In genomic region chr18:61719676-61720075, GRCh38 we compare ENCODE assay signal across 25 cellular contexts.
"Had no signal": no experiment of that assay in that cellular context is flagged by ENCODE, and none has a peak within 500 bp of the region (broad histone marks: within the 10 kb centered on the region; RNA-seq: fewer than 3 reads in every experiment).

No MANE protein-coding gene starts in this region.

- DNase-seq: colonic mucosa; effector memory CD4-positive, alpha-beta T cell; foreskin fibroblast; gastrocnemius medialis; heart left ventricle; islet precursor cell; mammary epithelial cell; mesendoderm; midbrain; naive thymus-derived CD4-positive, alpha-beta T cell; nucleus accumbens; right cardiac atrium; sigmoid colon; stimulated activated CD4-positive, alpha-beta T cell treated with anti-CD3 and anti-CD28 coated beads, Interleukin-2, amount 100 ng/mL, for 24 hours; stimulated activated CD4-positive, alpha-beta T cell treated with anti-CD3 and anti-CD28 coated beads, Interleukin-4, amount 100 ng/mL, for 4 hours; stimulated activated naive CD8-positive, alpha-beta T cell treated with anti-CD3 and anti-CD28 coated beads, Interleukin-15, Interleukin-2, amounts not matched to agents 100 U/mL and 50 U/mL, for 24 hours; substantia nigra; testis; tibial artery; upper lobe of left lung; uterus had no signal

- H3K9ac ChIP-seq: neural progenitor cell had no signal

- H3K27me3 ChIP-seq: colonic mucosa, gastrocnemius medialis, heart left ventricle, hepatocyte, neural progenitor cell, sigmoid colon, testis, tibial artery, upper lobe of left lung, uterus had no signal

- H3K36me3 ChIP-seq: colonic mucosa, gastrocnemius medialis, heart left ventricle, neural progenitor cell, prostate gland, sigmoid colon, tibial artery, upper lobe of left lung, uterus had no signal

- H3K9me3 ChIP-seq: colonic mucosa, gastrocnemius medialis, heart left ventricle, prostate gland, sigmoid colon, testis, tibial artery, upper lobe of left lung, uterus had no signal

- H3K4me1 ChIP-seq: colonic mucosa, gastrocnemius medialis, neural progenitor cell, prostate gland, sigmoid colon, testis, tibial artery, upper lobe of left lung, uterus had no signal

- H3K79me2 ChIP-seq: hepatocyte had no signal

- H2AFZ ChIP-seq: hepatocyte, neural progenitor cell had no signal

- H3K4me2 ChIP-seq: hepatocyte, neural progenitor cell had no signal

- H3K4me3 ChIP-seq: colonic mucosa, gastrocnemius medialis, heart left ventricle, hepatocyte, neural progenitor cell, prostate gland, sigmoid colon, testis, tibial artery, upper lobe of left lung, uterus had no signal

- ATAC-seq: gastrocnemius medialis; naive thymus-derived CD4-positive, alpha-beta T cell; right cardiac atrium; stimulated activated memory B cell treated with anti-CD40 and anti-IgM and Interleukin-4, amounts not matched to agents 10 μg/mL and 1 μg/mL and 100 μg/mL, for 72 hours; stimulated activated naive CD8-positive, alpha-beta T cell treated with anti-CD3 and anti-CD28 coated beads, Interleukin-15, Interleukin-2, amounts not matched to agents 100 U/mL and 50 U/mL, for 24 hours had no signal

- H3K27ac ChIP-seq: colonic mucosa, gastrocnemius medialis, heart left ventricle, hepatocyte, neural progenitor cell, prostate gland, sigmoid colon, testis, tibial artery, upper lobe of left lung, uterus had no signal
